Comparison of ENCODE assay signal across 1 cellular context in the genomic region with DNA sequence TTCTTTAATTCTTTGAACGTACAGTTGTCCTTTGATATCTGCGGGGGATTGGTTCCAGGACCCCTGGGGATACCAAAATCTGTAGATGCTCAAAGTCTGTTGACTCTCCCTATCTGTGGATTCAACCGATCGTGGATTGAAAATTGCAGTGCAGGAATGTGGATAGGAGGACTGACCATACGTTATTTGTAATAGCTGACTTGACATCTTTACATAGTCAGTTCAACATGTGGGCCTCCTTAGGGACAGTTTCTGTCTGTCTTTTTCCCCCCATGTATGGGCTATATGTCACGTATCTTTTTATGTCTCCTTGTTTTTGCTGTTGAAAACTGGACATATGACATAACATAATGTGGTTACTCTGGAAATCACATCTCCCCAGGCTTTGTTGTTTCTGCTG.
TF ChIP-seq lines count a peak whose summit lies in the region.

No MANE protein-coding gene starts in this region.

TF ChIP-seq in GM23338, 12 proteins besides CTCF, POLR2A, EP300 and RAD21 (continued from another document):
- TF ChIP-seq, protein P1, sequence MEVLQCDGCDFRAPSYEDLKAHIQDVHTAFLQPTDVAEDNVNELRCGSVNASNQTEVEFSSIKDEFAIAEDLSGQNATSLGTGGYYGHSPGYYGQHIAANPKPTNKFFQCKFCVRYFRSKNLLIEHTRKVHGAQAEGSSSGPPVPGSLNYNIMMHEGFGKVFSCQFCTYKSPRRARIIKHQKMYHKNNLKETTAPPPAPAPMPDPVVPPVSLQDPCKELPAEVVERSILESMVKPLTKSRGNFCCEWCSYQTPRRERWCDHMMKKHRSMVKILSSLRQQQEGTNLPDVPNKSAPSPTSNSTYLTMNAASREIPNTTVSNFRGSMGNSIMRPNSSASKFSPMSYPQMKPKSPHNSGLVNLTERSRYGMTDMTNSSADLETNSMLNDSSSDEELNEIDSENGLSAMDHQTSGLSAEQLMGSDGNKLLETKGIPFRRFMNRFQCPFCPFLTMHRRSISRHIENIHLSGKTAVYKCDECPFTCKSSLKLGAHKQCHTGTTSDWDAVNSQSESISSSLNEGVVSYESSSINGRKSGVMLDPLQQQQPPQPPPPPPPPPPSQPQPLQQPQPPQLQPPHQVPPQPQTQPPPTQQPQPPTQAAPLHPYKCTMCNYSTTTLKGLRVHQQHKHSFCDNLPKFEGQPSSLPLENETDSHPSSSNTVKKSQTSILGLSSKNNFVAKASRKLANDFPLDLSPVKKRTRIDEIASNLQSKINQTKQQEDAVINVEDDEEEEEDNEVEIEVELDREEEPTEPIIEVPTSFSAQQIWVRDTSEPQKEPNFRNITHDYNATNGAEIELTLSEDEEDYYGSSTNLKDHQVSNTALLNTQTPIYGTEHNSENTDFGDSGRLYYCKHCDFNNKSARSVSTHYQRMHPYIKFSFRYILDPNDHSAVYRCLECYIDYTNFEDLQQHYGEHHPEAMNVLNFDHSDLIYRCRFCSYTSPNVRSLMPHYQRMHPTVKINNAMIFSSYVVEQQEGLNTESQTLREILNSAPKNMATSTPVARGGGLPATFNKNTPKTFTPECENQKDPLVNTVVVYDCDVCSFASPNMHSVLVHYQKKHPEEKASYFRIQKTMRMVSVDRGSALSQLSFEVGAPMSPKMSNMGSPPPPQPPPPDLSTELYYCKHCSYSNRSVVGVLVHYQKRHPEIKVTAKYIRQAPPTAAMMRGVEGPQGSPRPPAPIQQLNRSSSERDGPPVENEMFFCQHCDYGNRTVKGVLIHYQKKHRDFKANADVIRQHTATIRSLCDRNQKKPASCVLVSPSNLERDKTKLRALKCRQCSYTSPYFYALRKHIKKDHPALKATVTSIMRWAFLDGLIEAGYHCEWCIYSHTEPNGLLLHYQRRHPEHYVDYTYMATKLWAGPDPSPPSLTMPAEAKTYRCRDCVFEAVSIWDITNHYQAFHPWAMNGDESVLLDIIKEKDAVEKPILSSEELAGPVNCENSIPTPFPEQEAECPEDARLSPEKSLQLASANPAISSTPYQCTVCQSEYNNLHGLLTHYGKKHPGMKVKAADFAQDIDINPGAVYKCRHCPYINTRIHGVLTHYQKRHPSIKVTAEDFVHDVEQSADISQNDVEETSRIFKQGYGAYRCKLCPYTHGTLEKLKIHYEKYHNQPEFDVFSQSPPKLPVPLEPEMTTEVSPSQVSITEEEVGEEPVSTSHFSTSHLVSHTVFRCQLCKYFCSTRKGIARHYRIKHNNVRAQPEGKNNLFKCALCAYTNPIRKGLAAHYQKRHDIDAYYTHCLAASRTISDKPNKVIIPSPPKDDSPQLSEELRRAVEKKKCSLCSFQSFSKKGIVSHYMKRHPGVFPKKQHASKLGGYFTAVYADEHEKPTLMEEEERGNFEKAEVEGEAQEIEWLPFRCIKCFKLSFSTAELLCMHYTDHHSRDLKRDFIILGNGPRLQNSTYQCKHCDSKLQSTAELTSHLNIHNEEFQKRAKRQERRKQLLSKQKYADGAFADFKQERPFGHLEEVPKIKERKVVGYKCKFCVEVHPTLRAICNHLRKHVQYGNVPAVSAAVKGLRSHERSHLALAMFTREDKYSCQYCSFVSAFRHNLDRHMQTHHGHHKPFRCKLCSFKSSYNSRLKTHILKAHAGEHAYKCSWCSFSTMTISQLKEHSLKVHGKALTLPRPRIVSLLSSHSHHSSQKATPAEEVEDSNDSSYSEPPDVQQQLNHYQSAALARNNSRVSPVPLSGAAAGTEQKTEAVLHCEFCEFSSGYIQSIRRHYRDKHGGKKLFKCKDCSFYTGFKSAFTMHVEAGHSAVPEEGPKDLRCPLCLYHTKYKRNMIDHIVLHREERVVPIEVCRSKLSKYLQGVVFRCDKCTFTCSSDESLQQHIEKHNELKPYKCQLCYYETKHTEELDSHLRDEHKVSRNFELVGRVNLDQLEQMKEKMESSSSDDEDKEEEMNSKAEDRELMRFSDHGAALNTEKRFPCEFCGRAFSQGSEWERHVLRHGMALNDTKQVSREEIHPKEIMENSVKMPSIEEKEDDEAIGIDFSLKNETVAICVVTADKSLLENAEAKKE (CRISPR knock-in tag; IDR thresholded peaks at IDR 0.05) = no peak
- TF ChIP-seq, protein P2, sequence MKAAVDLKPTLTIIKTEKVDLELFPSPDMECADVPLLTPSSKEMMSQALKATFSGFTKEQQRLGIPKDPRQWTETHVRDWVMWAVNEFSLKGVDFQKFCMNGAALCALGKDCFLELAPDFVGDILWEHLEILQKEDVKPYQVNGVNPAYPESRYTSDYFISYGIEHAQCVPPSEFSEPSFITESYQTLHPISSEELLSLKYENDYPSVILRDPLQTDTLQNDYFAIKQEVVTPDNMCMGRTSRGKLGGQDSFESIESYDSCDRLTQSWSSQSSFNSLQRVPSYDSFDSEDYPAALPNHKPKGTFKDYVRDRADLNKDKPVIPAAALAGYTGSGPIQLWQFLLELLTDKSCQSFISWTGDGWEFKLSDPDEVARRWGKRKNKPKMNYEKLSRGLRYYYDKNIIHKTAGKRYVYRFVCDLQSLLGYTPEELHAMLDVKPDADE (IDR thresholded peaks at IDR 0.05) = no peak
- TF ChIP-seq ZNF114 (CRISPR knock-in tag; IDR thresholded peaks at IDR 0.05) (no peak), POLR2AphosphoS5 (IDR thresholded peaks at IDR 0.05; ENCODE audit: low read depth) (no peak), NANOG (IDR thresholded peaks at IDR 0.05; ENCODE audit: borderline replicate concordance) (no peak), EZH2 (IDR thresholded peaks at IDR 0.05; ENCODE audit: low read depth, unreplicated experiment) (no peak), ZNF331 (CRISPR knock-in tag; IDR thresholded peaks at IDR 0.05; ENCODE audit: low read depth) (no peak), JUNB (IDR thresholded peaks at IDR 0.05; ENCODE audit: unreplicated experiment) (no peak)
- TF ChIP-seq, protein P3, sequence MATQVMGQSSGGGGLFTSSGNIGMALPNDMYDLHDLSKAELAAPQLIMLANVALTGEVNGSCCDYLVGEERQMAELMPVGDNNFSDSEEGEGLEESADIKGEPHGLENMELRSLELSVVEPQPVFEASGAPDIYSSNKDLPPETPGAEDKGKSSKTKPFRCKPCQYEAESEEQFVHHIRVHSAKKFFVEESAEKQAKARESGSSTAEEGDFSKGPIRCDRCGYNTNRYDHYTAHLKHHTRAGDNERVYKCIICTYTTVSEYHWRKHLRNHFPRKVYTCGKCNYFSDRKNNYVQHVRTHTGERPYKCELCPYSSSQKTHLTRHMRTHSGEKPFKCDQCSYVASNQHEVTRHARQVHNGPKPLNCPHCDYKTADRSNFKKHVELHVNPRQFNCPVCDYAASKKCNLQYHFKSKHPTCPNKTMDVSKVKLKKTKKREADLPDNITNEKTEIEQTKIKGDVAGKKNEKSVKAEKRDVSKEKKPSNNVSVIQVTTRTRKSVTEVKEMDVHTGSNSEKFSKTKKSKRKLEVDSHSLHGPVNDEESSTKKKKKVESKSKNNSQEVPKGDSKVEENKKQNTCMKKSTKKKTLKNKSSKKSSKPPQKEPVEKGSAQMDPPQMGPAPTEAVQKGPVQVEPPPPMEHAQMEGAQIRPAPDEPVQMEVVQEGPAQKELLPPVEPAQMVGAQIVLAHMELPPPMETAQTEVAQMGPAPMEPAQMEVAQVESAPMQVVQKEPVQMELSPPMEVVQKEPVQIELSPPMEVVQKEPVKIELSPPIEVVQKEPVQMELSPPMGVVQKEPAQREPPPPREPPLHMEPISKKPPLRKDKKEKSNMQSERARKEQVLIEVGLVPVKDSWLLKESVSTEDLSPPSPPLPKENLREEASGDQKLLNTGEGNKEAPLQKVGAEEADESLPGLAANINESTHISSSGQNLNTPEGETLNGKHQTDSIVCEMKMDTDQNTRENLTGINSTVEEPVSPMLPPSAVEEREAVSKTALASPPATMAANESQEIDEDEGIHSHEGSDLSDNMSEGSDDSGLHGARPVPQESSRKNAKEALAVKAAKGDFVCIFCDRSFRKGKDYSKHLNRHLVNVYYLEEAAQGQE (IDR thresholded peaks at IDR 0.05; ENCODE audit: unreplicated experiment) = no peak
